Comparison of ENCODE assay signal across 1 cellular context in genomic region chr4:151014521-151015457, GRCh38.
TF ChIP-seq lines count a peak whose summit lies in the region.

Gene LRBA (minus strand): TSS chr4:151015284. CDS start chr4:151014642, 642 bp downstream.

TF ChIP-seq in HEK293, 187 proteins besides CTCF, POLR2A, EP300 and RAD21 (continued from another document):
- TF ChIP-seq ZNF398 (tag by site-specific recombination; IDR thresholded peaks at IDR 0.05) (peak; percentile 81), ZNF394 (tag by site-specific recombination; IDR thresholded peaks at IDR 0.05; ENCODE audit: borderline replicate concordance) (peak; percentile 22; the same call in 1 of the 2 replicates), ZXDB (tag by site-specific recombination; IDR thresholded peaks at IDR 0.05) (peak; percentile 21; the same call in 1 of the 2 replicates), ZNF610 (tag by site-specific recombination; IDR thresholded peaks at IDR 0.05; ENCODE audit: borderline replicate concordance) (0 out of 2 replicates have a peak, but pooled peaks have one; percentile 15), SP2 (tag by site-specific recombination; IDR thresholded peaks at IDR 0.05) (peak; percentile 75), PRDM4 (tag by site-specific recombination; IDR thresholded peaks at IDR 0.05) (peak; percentile 5; the same call in 1 of the 2 replicates), GLI2 (tag by site-specific recombination; IDR thresholded peaks at IDR 0.05; ENCODE audit: borderline replicate concordance, low read depth) (no peak), ZNF501 (tag by site-specific recombination; IDR thresholded peaks at IDR 0.05) (no peak; the same call in 1 of the 2 replicates), REPIN1 (tag by site-specific recombination; IDR thresholded peaks at IDR 0.05; ENCODE audit: low read depth) (no peak), ZNF677 (tag by site-specific recombination; IDR thresholded peaks at IDR 0.05) (no peak), EGR2 (tag by site-specific recombination; IDR thresholded peaks at IDR 0.05; ENCODE audit: low read depth) (peak; percentile 59), ZNF366 (tag by site-specific recombination; conservative IDR thresholded peaks at IDR 0.05) (peak; percentile 40; the same call in 1 of the 2 replicates), ZNF629 (tag by site-specific recombination; IDR thresholded peaks at IDR 0.05) (no peak), PATZ1 (tag by site-specific recombination; IDR thresholded peaks at IDR 0.05) (peak; percentile 79), ZFHX2 (tag by site-specific recombination; conservative IDR thresholded peaks at IDR 0.05) (peak; percentile 53), PRDM1 (tag by site-specific recombination; IDR thresholded peaks at IDR 0.05) (0 out of 2 replicates have a peak, but pooled peaks have one; percentile 7), ZNF138 (tag by site-specific recombination; IDR thresholded peaks at IDR 0.05; ENCODE audit: borderline replicate concordance) (no peak), ZNF324 (tag by site-specific recombination; IDR thresholded peaks at IDR 0.05) (0 out of 2 replicates have a peak, but pooled peaks have one; percentile 15), SCRT2 (tag by site-specific recombination; IDR thresholded peaks at IDR 0.05) (peak; percentile 99), ZNF529 (tag by site-specific recombination; IDR thresholded peaks at IDR 0.05; ENCODE audit: insufficient replicate concordance) (no peak), KLF7 (tag by site-specific recombination; IDR thresholded peaks at IDR 0.05; ENCODE audit: borderline replicate concordance) (peak; percentile 68; the same call in 1 of the 2 replicates), ZFP41 (tag by site-specific recombination; IDR thresholded peaks at IDR 0.05; ENCODE audit: borderline replicate concordance) (no peak), ZBTB6 (tag by site-specific recombination; IDR thresholded peaks at IDR 0.05) (no peak), ZNF302 (tag by site-specific recombination; IDR thresholded peaks at IDR 0.05; ENCODE audit: low read depth) (no peak), PRDM10 (tag by site-specific recombination; IDR thresholded peaks at IDR 0.05) (peak; percentile 91), MYNN (tag by site-specific recombination; IDR thresholded peaks at IDR 0.05; ENCODE audit: borderline replicate concordance) (no peak), ZFP69B (tag by site-specific recombination; IDR thresholded peaks at IDR 0.05) (peak; percentile 57; the same call in 1 of the 2 replicates), ZNF792 (tag by site-specific recombination; IDR thresholded peaks at IDR 0.05) (no peak), SCRT1 (tag by site-specific recombination; IDR thresholded peaks at IDR 0.05; ENCODE audit: borderline replicate concordance) (peak; percentile 95)
TF ChIP-seq in HEK293: peak in this region for 36.
